Comparison of ENCODE assay signal across 17 cellular contexts in the genomic region with DNA sequence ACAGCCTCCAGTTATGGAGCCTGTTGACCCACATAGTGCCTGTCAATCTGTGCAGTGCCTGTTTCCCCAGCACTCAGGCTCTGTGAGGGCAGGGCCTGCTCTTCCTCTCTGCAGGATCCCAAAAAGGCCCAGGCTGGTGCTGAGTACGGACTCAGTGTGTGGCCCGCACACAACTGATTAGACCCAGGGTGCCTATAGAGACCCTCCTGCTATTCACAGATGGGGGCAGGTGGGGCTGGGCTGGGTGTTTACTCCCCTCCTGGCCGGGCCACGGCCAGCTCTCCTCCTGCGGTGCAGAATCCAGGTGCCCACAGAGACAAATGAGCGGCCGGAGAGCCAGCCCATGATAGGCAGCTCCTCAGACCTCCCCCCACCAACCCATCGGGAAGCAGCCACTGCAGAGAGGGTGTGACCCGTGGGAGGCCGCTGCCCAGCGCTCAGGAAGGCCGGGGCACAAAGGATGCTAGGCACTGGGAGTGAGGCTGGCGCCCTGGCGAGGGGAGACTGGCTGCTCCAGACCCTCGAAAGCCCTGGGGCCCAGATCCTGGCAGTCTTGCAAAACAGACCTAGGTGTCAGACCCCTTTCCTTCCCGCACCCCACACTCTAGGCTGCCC.
DNase-seq lines count a peak whose midpoint lies in the region; TF ChIP-seq lines count a peak whose summit lies in the region.
"Had no signal": no experiment of that assay in that cellular context is flagged by ENCODE, and none has a peak within 500 bp of the region (broad histone marks: within the 10 kb centered on the region; RNA-seq: fewer than 3 reads in every experiment).

No MANE protein-coding gene starts in this region.

- no peak overlapping the region for H2BK12ac ChIP-seq in neuronal stem cell (ENCODE audit: low read length)

- H3K4ac ChIP-seq in neuronal stem cell (ENCODE audit: low read length) = no peak overlapping the region

- H3K4me3 ChIP-seq in H7 (ENCODE audit: insufficient read depth, low read depth, low read length) = no peak overlapping the region
- no peak overlapping the region for H3K4me3 ChIP-seq in neuronal stem cell (ENCODE audit: low read length in 2 of 2)
- no peak overlapping the region for H3K4me3 ChIP-seq in testis
- H3K4me3 ChIP-seq: Peyer's patch, SJSA1 had no signal

- H2BK15ac ChIP-seq in neuronal stem cell (ENCODE audit: low read length) = peak overlapping the region; percentile 40

- H4K91ac ChIP-seq in neuronal stem cell (ENCODE audit: low read depth, low read length, poor library complexity) = peak overlapping the region; percentile 77

- H3K27me3 ChIP-seq in H7 (ENCODE audit: control insufficient read depth, insufficient read depth, low read length) (no peaks in the 10 kb centered on the region), neuronal stem cell (ENCODE audit: control insufficient read depth in 3 of 3, insufficient read depth in 3 of 3, low read depth in 1 of 3, low read length in 3 of 3) (peaks cover 0 to 1% (median 0%) of the 10 kb centered on the region in 3 experiments), testis (no peaks in the 10 kb centered on the region)
- H3K27me3 ChIP-seq: BE2C, Peyer's patch, SJSA1 had no signal

- peak overlapping the region; percentile 67 for H3K23ac ChIP-seq in neuronal stem cell (ENCODE audit: low read depth, low read length, poor library complexity)

- H2BK120ac ChIP-seq in neuronal stem cell (ENCODE audit: low read depth, low read length) = peak overlapping the region; percentile 2

- H3K36me3 ChIP-seq in H7 (replicated peaks; ENCODE audit: control insufficient read depth, insufficient read depth, low read length) = no peaks in the 10 kb centered on the region
- H3K36me3 ChIP-seq in neuronal stem cell (replicated peaks in 1 of 2; ENCODE audit: control insufficient read depth in 2 of 2, insufficient read depth in 2 of 2, low read length in 2 of 2) = peaks cover 0 to 2% of the 10 kb centered on the region in 2 donors
- H3K36me3 ChIP-seq in testis (ENCODE audit: low read depth, missing control alignments) = no peaks in the 10 kb centered on the region
- H3K36me3 ChIP-seq: BE2C, Peyer's patch, SJSA1 had no signal

- intact Hi-C loops in testis (cut with DNase I; ENCODE audit: low total_unique reads) = no loop called here

- H2AFZ ChIP-seq in neuronal stem cell (ENCODE audit: low read length) = no peak overlapping the region

- H3K4me1 ChIP-seq in neuronal stem cell (ENCODE audit: control insufficient read depth in 2 of 2, insufficient read depth in 1 of 2, low read depth in 1 of 2, low read length in 2 of 2) (peaks cover 23 to 24% of the 10 kb centered on the region in 2 donors), testis (no peaks in the 10 kb centered on the region)
- H3K4me1 ChIP-seq: Peyer's patch, SJSA1 had no signal

- no peak overlapping the region for H3K14ac ChIP-seq in neuronal stem cell (ENCODE audit: low read length)

- H3K9me3 ChIP-seq in neuronal stem cell (replicated peaks in 1 of 2; ENCODE audit: control insufficient read depth in 2 of 2, insufficient read depth in 1 of 2, low read depth in 1 of 2, low read length in 2 of 2) = peaks cover 0 to 9% of the 10 kb centered on the region in 2 donors
- H3K9me3 ChIP-seq in testis = no peaks in the 10 kb centered on the region
- H3K9me3 ChIP-seq: BE2C, Peyer's patch had no signal

- DNase-seq in H7 (peak; percentile 73), NCI-H146 (lab: John Stamatoyannopoulos, UW) (peak; percentile 64), neuronal stem cell (ENCODE audit: low spot score) (no peak), testis (no peak), NK-92 (lab: John Stamatoyannopoulos, UW; ENCODE audit: unreplicated experiment) (no peak), NCI-H1092 treated with DMSO at 0.1 percent for 48 hours (lab: John Stamatoyannopoulos, UW) (no peak)
- DNase-seq: BE2C, DMS53, EL, HCEC 1CT, IMR-90, MV-4-11, NCI-H187, Peyer's patch had no signal

- no peak overlapping the region for H3K4me2 ChIP-seq in neuronal stem cell (ENCODE audit: insufficient read depth, low read length, poor library complexity, severe bottlenecking)
- H3K4me2 ChIP-seq: KMS-11 had no signal

- TF ChIP-seq CTCF in testis (IDR thresholded peaks at IDR 0.05) = no peak

- H3K18ac ChIP-seq in neuronal stem cell (ENCODE audit: low read length) = peak overlapping the region; percentile 63

- no CpG with 5 or more reads among the region's 16 CpGs for WGBS in neuronal stem cell (ENCODE audit: extremely low coverage in 2 of 2, insufficient read length in 2 of 2, insufficient replicate concordance in 1 of 2), 2 donors
- WGBS in testis, 2 donors = 76 to 77% methylated on average over 7 to 9 of the region's 16 CpGs

- peak overlapping the region; percentile 76 for H3K9ac ChIP-seq in neuronal stem cell (ENCODE audit: low read depth, low read length, poor library complexity)
- H3K9ac ChIP-seq: KMS-11 had no signal

- H2BK5ac ChIP-seq in neuronal stem cell (ENCODE audit: low read length) = peak overlapping the region; percentile 56

- peak overlapping the region; percentile 86 for H2AK5ac ChIP-seq in neuronal stem cell (ENCODE audit: low read depth, low read length)

- TF ChIP-seq POLR2A in testis (IDR thresholded peaks at IDR 0.05) = no peak

- no peak overlapping the region for H4K8ac ChIP-seq in neuronal stem cell (ENCODE audit: low read depth, low read length)

- peaks cover 7% of the 10 kb centered on the region for H3K79me1 ChIP-seq in neuronal stem cell (ENCODE audit: low read depth, low read length)

- H3K27ac ChIP-seq in cingulate gyrus (ENCODE audit: low read depth, low read length) (peak overlapping the region; percentile 63), neuronal stem cell (replicated peaks; ENCODE audit: low read length) (no peak overlapping the region), testis (no peak overlapping the region)
- H3K27ac ChIP-seq: KMS-11, Peyer's patch, SJSA1 had no signal

Comparison
In these comparisons a context has a peak if more than half of its experiments do, and no peak if none do; other contexts are left out.
1. DNase-seq: peak in H7 (single experiment) and NCI-H146 (single experiment); none in neuronal stem cell (single experiment), testis (single experiment), NK-92 (single experiment) and NCI-H1092 treated with DMSO at 0.1 percent for 48 hours (single experiment).